ENCODE assay signal across 1 cellular context in genomic region chr9:138068601-138069035, GRCh38.
TF ChIP-seq lines count a peak whose summit lies in the region.

No MANE protein-coding gene starts in this region.

TF ChIP-seq in GM23338, 12 proteins besides CTCF, POLR2A, EP300 and RAD21 (continued from another document):
- TF ChIP-seq ZNF462 (CRISPR knock-in tag; IDR thresholded peaks at IDR 0.05) (no peak), JUNB (IDR thresholded peaks at IDR 0.05; ENCODE audit: unreplicated experiment) (no peak), NANOG (IDR thresholded peaks at IDR 0.05; ENCODE audit: borderline replicate concordance) (no peak), ZNF114 (CRISPR knock-in tag; IDR thresholded peaks at IDR 0.05) (no peak), STAT1 (IDR thresholded peaks at IDR 0.05; ENCODE audit: unreplicated experiment) (no peak), EZH2 (IDR thresholded peaks at IDR 0.05; ENCODE audit: low read depth, unreplicated experiment) (no peak)
